1 cellular context compared by ENCODE assay signal in the genomic region with DNA sequence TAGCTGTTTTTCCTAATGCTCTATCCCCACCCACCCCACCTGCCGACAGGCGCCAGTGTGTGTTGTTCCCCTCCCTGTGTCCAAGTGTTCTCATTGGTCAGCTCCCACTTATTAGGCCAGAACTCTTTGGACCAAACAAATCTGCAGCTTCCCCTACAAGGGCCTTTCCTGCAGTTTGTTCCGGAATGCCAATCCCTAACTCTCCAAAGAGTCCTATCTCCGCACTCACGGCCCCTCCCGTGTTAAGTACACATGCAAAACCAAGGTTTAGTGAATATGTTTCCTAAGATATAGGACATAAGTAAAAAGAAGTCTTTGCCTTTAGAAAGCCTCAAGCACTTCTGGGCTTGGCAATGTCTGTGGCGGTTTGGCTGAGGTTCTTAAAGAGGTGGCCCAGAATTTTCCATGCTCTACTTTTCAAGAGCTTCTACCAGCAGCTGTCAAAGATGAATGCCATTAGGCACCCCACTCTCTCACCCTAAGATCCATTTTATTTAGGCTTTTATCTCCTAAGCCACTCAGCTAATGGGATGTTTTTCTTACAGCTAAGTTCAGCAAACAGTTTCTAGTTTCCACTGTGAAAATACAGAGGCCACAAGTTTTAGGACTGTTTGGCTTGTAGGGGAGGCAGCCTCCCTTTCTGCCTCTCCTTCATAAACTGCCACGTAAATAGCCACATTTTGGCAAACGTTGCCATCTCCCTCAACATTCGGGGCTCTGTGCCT.
TF ChIP-seq lines count a peak whose summit lies in the region.

No MANE protein-coding gene starts in this region.

TF ChIP-seq in HCT116, 20 proteins besides CTCF, POLR2A, EP300 and RAD21 (continued from another document):
- no peak for TF ChIP-seq CBX3 (IDR thresholded peaks at IDR 0.05; ENCODE audit: low read depth)
